1 cellular context compared by ENCODE assay signal in genomic region chr1:235160965-235161684, GRCh38.
A peak's percentile ranks its signal among the peaks of the same experiment; 100 is the strongest.
TF ChIP-seq lines count a peak whose summit lies in the region.

TSS of gene RBM34 (minus strand) at chr1:235161250. CDS start at chr1:235161226, 24 bp downstream.

TF ChIP-seq in K562, 482 proteins besides CTCF, POLR2A, EP300 and RAD21 (continued from another document and continues in another):
- TF ChIP-seq FOXP4 (CRISPR knock-in tag; IDR thresholded peaks at IDR 0.05; ENCODE audit: borderline replicate concordance) (0 out of 2 replicates have a peak, but pooled peaks have one; percentile 12), POLR2G (IDR thresholded peaks at IDR 0.05; ENCODE audit: low read depth, low read length) (peak; percentile 100), RHOXF2B (CRISPR knock-in tag; conservative IDR thresholded peaks at IDR 0.05) (0 out of 2 replicates have a peak, but pooled peaks have one; percentile 30), FOXJ3 (CRISPR knock-in tag; IDR thresholded peaks at IDR 0.05) (no peak), NEUROD1 (IDR thresholded peaks at IDR 0.05; ENCODE audit: borderline replicate concordance, low read depth, low read length, partially characterized antibody) (no peak), CBX1 (IDR thresholded peaks at IDR 0.05; ENCODE audit: low read depth) (peak; percentile 85), ZNF197 (CRISPR knock-in tag; IDR thresholded peaks at IDR 0.05; ENCODE audit: low read depth) (no peak), EP400 (IDR thresholded peaks at IDR 0.05) (peak; percentile 95), TRIM24 (IDR thresholded peaks at IDR 0.05) (peak in 1 of 2 experiments; percentile 19; a peak in 1 of 4 replicates), LCOR (CRISPR knock-in tag; IDR thresholded peaks at IDR 0.05) (no peak), CEBPB (tag; IDR thresholded peaks at IDR 0.05) (peak; percentile 61), HDAC6 (IDR thresholded peaks at IDR 0.05; ENCODE audit: low read depth, low read length) (no peak), CBX5 (IDR thresholded peaks at IDR 0.05; ENCODE audit: borderline replicate concordance, low read depth) (no peak), ZNF23 (CRISPR knock-in tag; IDR thresholded peaks at IDR 0.05) (no peak), HBP1 (CRISPR knock-in tag; IDR thresholded peaks at IDR 0.05) (peak; percentile 93), MECOM (CRISPR knock-in tag; IDR thresholded peaks at IDR 0.05) (no peak), ZNF76 (CRISPR knock-in tag; IDR thresholded peaks at IDR 0.05; ENCODE audit: borderline replicate concordance) (no peak), MNT (conservative IDR thresholded peaks at IDR 0.05) (peak; percentile 87 to 93), CBX8 (IDR thresholded peaks at IDR 0.05; ENCODE audit: borderline replicate concordance, extremely low read depth, low read depth, low read length, poor library complexity, severe bottlenecking) (no peak), THAP7 (CRISPR knock-in tag; IDR thresholded peaks at IDR 0.05) (peak; percentile 90), FOXA1 (IDR thresholded peaks at IDR 0.05; ENCODE audit: borderline replicate concordance) (no peak), CBFA2T2 (conservative IDR thresholded peaks at IDR 0.05) (no peak), EGR1 (conservative IDR thresholded peaks at IDR 0.05) (peak; percentile 14; the same call in 1 of the 2 replicates), E2F8 (IDR thresholded peaks at IDR 0.05; ENCODE audit: low read depth, partially characterized antibody) (peak; percentile 99), SMARCA5 (IDR thresholded peaks at IDR 0.05) (no peak), MAFG (tag; conservative IDR thresholded peaks at IDR 0.05) (no peak), ZNF436 (CRISPR knock-in tag; IDR thresholded peaks at IDR 0.05) (peak; percentile 78), FUS (optimal IDR thresholded peaks at IDR 0.05; ENCODE audit: low read depth, low read length) (no peak), NFATC3 (IDR thresholded peaks at IDR 0.05) (no peak), MTA3 (IDR thresholded peaks at IDR 0.05; ENCODE audit: borderline replicate concordance) (peak; percentile 81), MLLT1 (IDR thresholded peaks at IDR 0.05) (peak in 1 of 2 experiments; percentile 73; a peak in 2 of 4 replicates), SAP30 (IDR thresholded peaks at IDR 0.05; ENCODE audit: borderline replicate concordance, insufficient read depth, low read depth, low read length, poor library complexity, severe bottlenecking) (peak; percentile 95), ATF2 (CRISPR knock-in tag; IDR thresholded peaks at IDR 0.05) (no peak), ZNF398 (CRISPR knock-in tag; IDR thresholded peaks at IDR 0.05) (no peak), BRCA1 (IDR thresholded peaks at IDR 0.05) (no peak), BRCA1 (CRISPR knock-in tag; IDR thresholded peaks at IDR 0.05) (no peak), ZNF232 (CRISPR knock-in tag; IDR thresholded peaks at IDR 0.05) (no peak), ESRRB (CRISPR knock-in tag; IDR thresholded peaks at IDR 0.05; ENCODE audit: borderline replicate concordance) (no peak), SLC30A9 (CRISPR knock-in tag; IDR thresholded peaks at IDR 0.05) (no peak), PHF8 (IDR thresholded peaks at IDR 0.05; ENCODE audit: borderline replicate concordance, low read length) (peak; percentile 99), ZSCAN32 (CRISPR knock-in tag; IDR thresholded peaks at IDR 0.05) (0 out of 2 replicates have a peak, but pooled peaks have one; percentile 45), ZNF699 (CRISPR knock-in tag; IDR thresholded peaks at IDR 0.05; ENCODE audit: insufficient replicate concordance) (no peak), FOXJ2 (tag; IDR thresholded peaks at IDR 0.05) (no peak), ZNF140 (CRISPR knock-in tag; IDR thresholded peaks at IDR 0.05) (no peak), ZNF311 (CRISPR knock-in tag; IDR thresholded peaks at IDR 0.05) (no peak), DPF2 (IDR thresholded peaks at IDR 0.05) (no peak), KLF13 (tag; IDR thresholded peaks at IDR 0.05; ENCODE audit: borderline replicate concordance, low read depth) (peak; percentile 84; the same call in 1 of the 2 replicates), ZNF133 (CRISPR knock-in tag; IDR thresholded peaks at IDR 0.05) (no peak), REST (CRISPR knock-in tag; IDR thresholded peaks at IDR 0.05; ENCODE audit: low read depth) (peak; percentile 61; the same call in 1 of the 2 replicates), GABPA (tag; conservative IDR thresholded peaks at IDR 0.05; ENCODE audit: low read depth) (peak; percentile 96), ZNF384 (IDR thresholded peaks at IDR 0.05; ENCODE audit: low read depth, low read length) (peak; percentile 23; the same call in 1 of the 2 replicates), SMARCC2 (IDR thresholded peaks at IDR 0.05; ENCODE audit: low read depth) (no peak), CBFA2T3 (IDR thresholded peaks at IDR 0.05) (peak; percentile 22; the same call in 1 of the 2 replicates), FIP1L1 (IDR thresholded peaks at IDR 0.05; ENCODE audit: low read depth, low read length, poor library complexity, severe bottlenecking) (peak; percentile 53), ZC3H11A (IDR thresholded peaks at IDR 0.05; ENCODE audit: low read depth, low read length) (0 out of 2 replicates have a peak, but pooled peaks have one; percentile 35), ZNF239 (CRISPR knock-in tag; IDR thresholded peaks at IDR 0.05) (no peak)
